Comparison of ENCODE assay signal across 15 cellular contexts in genomic region chr14:65878586-65878985, GRCh38.
DNase-seq lines count a peak whose midpoint lies in the region; ATAC-seq, FAIRE-seq and TF ChIP-seq lines count a peak whose summit lies in the region.
"Had no signal": no experiment of that assay in that cellular context is flagged by ENCODE, and none has a peak within 500 bp of the region (broad histone marks: within the 10 kb centered on the region; RNA-seq: fewer than 3 reads in every experiment).

No MANE protein-coding gene starts in this region.

- peak overlapping the region; percentile 27 for H3K27ac Mint-ChIP-seq in activated CD4-positive, alpha-beta T cell treated with anti-CD3 and anti-CD28 coated beads, Interleukin-2, amount 10 ng/mL, durations not matched to agents 24 days and 14 days
- H3K27ac Mint-ChIP-seq in T-cell: peak overlapping the region; percentile 17 to 77

- H3K9me3 Mint-ChIP-seq in activated CD4-positive, alpha-beta T cell treated with anti-CD3 and anti-CD28 coated beads, Interleukin-2, amount 10 ng/mL, durations not matched to agents 24 days and 14 days: peaks cover 25% of the 10 kb centered on the region
- peaks cover 0 to under 1% (median 0%) of the 10 kb centered on the region in 3 donors for H3K9me3 Mint-ChIP-seq in T-cell

- no peaks in the 10 kb centered on the region for H4K20me1 ChIP-seq in HepG2 (ENCODE audit: insufficient read depth, low read length)
- H4K20me1 ChIP-seq in keratinocyte (ENCODE audit: control insufficient read depth, extremely low read depth, insufficient read depth, low read length): no peaks in the 10 kb centered on the region
- H4K20me1 ChIP-seq: BLaER1 had no signal

- ATAC-seq in HepG2: no peak
- no peak for ATAC-seq in right lobe of liver
- no peak for ATAC-seq in T-cell (replicated peaks in 1 of 4)
- ATAC-seq in GM18519 (IDR thresholded peaks at IDR 0.05; ENCODE audit: low FRiP score, unreplicated experiment): no peak
- ATAC-seq in HG03108 (IDR thresholded peaks at IDR 0.05; ENCODE audit: unreplicated experiment): no peak
- ATAC-seq: GM12878 had no signal

- CTCF ChIA-PET in HepG2 (lab: Yijun Ruan, JAX; ENCODE audit: low intra/inter-chr PET ratio, low total read pairs): no interaction called here
- CTCF ChIA-PET in T-cell (lab: Charles Lee): interaction anchor here (0.5 to 1.6 kb wide), 4 partner anchors 9 to 436 kb away, joined by 3 to 4 read pairs (median 3); no protein-coding TSS in a partner anchor

- dilution Hi-C loops in keratinocyte (cut with MboI; ENCODE audit: extremely low pct_ligation_motif_present, low sequenced_read_pairs): no loop called here

- H3K4me3 ChIP-seq in HepG2 (replicated peaks in 1 of 3; ENCODE audit: insufficient read depth in 1 of 3, low read depth in 2 of 3, low read length in 3 of 3) (no peak overlapping the region), right lobe of liver (no peak overlapping the region), keratinocyte (ENCODE audit: control insufficient read depth in 2 of 3, extremely low read depth in 1 of 3, insufficient read depth in 2 of 3, low read depth in 1 of 3, low read length in 3 of 3) (no peak overlapping the region)
- H3K4me3 ChIP-seq: BLaER1, GM12878, HAP-1 had no signal

- BruUV-seq in HepG2 (replicated peaks; lab: Mats Ljungman, UMichigan): no TSS peak

- H3K4me2 ChIP-seq in HepG2 (ENCODE audit: low read depth, low read length) (no peak overlapping the region), keratinocyte (ENCODE audit: control insufficient read depth, extremely low read depth, insufficient read depth, low read depth, low read length) (no peak overlapping the region)
- H3K4me2 ChIP-seq: BLaER1 had no signal

- FAIRE-seq in HepG2 (lab: Jason Lieb, UNC) (no peak), keratinocyte (lab: Jason Lieb, UNC) (peak; percentile 43)
- FAIRE-seq: GM12878, H1 had no signal

- peaks cover 4% of the 10 kb centered on the region for H3K36me3 Mint-ChIP-seq in activated CD4-positive, alpha-beta T cell treated with anti-CD3 and anti-CD28 coated beads, Interleukin-2, amount 10 ng/mL, durations not matched to agents 24 days and 14 days (ENCODE audit: low read depth)
- no peaks in the 10 kb centered on the region for H3K36me3 Mint-ChIP-seq in T-cell

- intact Hi-C loops in activated CD4-positive, alpha-beta T cell treated with anti-CD3 and anti-CD28 coated beads, Interleukin-2, amount 10 ng/mL, durations not matched to agents 24 days and 14 days (cut with micrococcal nuclease): loop anchor here (5.0 kb wide), 1 partner anchor 49 kb away; no protein-coding TSS in a partner anchor
- intact Hi-C loops in HepG2 (cut with micrococcal nuclease; ENCODE audit: unreplicated experiment): no loop called here
- intact Hi-C loops in right lobe of liver (cut with DNase I): no loop called here

- H3K79me2 ChIP-seq in HepG2 (ENCODE audit: insufficient read depth, low read length) (no peaks in the 10 kb centered on the region), keratinocyte (ENCODE audit: control insufficient read depth, insufficient read depth, low read length) (no peaks in the 10 kb centered on the region)

- no peak for TF ChIP-seq EP300 in HepG2 (IDR thresholded peaks at IDR 0.05; ENCODE audit: low read depth in 2 of 2, low read length in 2 of 2)
- no peak for TF ChIP-seq EP300 in HepG2 (CRISPR knock-in tag; IDR thresholded peaks at IDR 0.05; ENCODE audit: borderline replicate concordance)

- H3K27me3 ChIP-seq in HepG2 (ENCODE audit: control insufficient read depth in 1 of 2, insufficient read depth in 2 of 2, low read length in 2 of 2): peaks cover 0 to 6% of the 10 kb centered on the region in 2 experiments; a peak in 1 of 5 replicates
- H3K27me3 ChIP-seq in right lobe of liver: no peaks in the 10 kb centered on the region
- no peaks in the 10 kb centered on the region for H3K27me3 ChIP-seq in keratinocyte (ENCODE audit: control insufficient read depth, extremely low read depth, insufficient read depth, low read length)
- H3K27me3 ChIP-seq: BLaER1 had no signal

- POLR2A ChIA-PET in HepG2 (lab: Yijun Ruan, JAX) (no interaction called here), T-cell (lab: Charles Lee) (interaction anchor here in 1 of 2 donors (1.3 kb wide), 1 partner anchor 32 kb away, joined by 3 read pairs; no protein-coding TSS in a partner anchor)

- peaks cover 5% of the 10 kb centered on the region; the same call in 1 of the 2 replicates for H3K9me3 ChIP-seq in HepG2 (ENCODE audit: low read length)
- H3K9me3 ChIP-seq in right lobe of liver: no peaks in the 10 kb centered on the region
- no peaks in the 10 kb centered on the region for H3K9me3 ChIP-seq in keratinocyte (ENCODE audit: control insufficient read depth, low read depth, low read length)
- H3K9me3 ChIP-seq: BLaER1, HAP-1 had no signal

- in situ Hi-C loops in HepG2 (cut with HindIII; ENCODE audit: extremely low pct_ligation_motif_present, low pct_unique_long_range_greater_than_20kb): no loop called here

- H3K36me3 ChIP-seq in HepG2 (replicated peaks in 1 of 2; ENCODE audit: control insufficient read depth in 1 of 2, insufficient read depth in 2 of 2, low read length in 2 of 2) (no peaks in the 10 kb centered on the region), right lobe of liver (no peaks in the 10 kb centered on the region), keratinocyte (ENCODE audit: control insufficient read depth in 2 of 2, extremely low read depth in 1 of 2, insufficient read depth in 2 of 2, low read length in 2 of 2) (no peaks in the 10 kb centered on the region)
- H3K36me3 ChIP-seq: BLaER1, HAP-1 had no signal

- under 1% methylated on average over 4 of the region's 4 CpGs for WGBS in HepG2 (ENCODE audit: low lambda C conversion rate)
- WGBS in right lobe of liver (ENCODE audit: insufficient coverage, low coverage, low lambda C conversion rate, missing lambda C conversion rate): 34% methylated on average over 4 of the region's 4 CpGs

- no peak for TF ChIP-seq RAD21 in HepG2 (CRISPR knock-in tag; IDR thresholded peaks at IDR 0.05)

- H3K27me3 Mint-ChIP-seq in activated CD4-positive, alpha-beta T cell treated with anti-CD3 and anti-CD28 coated beads, Interleukin-2, amount 10 ng/mL, durations not matched to agents 24 days and 14 days: no peaks in the 10 kb centered on the region
- H3K27me3 Mint-ChIP-seq in T-cell: no peaks in the 10 kb centered on the region

- no peaks in the 10 kb centered on the region for H3K9me1 ChIP-seq in keratinocyte (ENCODE audit: control insufficient read depth, extremely low read depth, insufficient read depth, low read length)

- H3K27ac ChIP-seq in HepG2 (ENCODE audit: extremely low read length, insufficient read depth, low read length) (no peak overlapping the region), right lobe of liver (no peak overlapping the region), keratinocyte (ENCODE audit: control insufficient read depth, insufficient read depth, low read length) (no peak overlapping the region)
- H3K27ac ChIP-seq: 22Rv1, BLaER1 had no signal

- H3K9ac ChIP-seq in HepG2 (ENCODE audit: insufficient read depth, low read depth, low read length) (no peak overlapping the region), keratinocyte (ENCODE audit: control insufficient read depth, extremely low read depth, insufficient read depth, low read length) (no peak overlapping the region)
- H3K9ac ChIP-seq: BLaER1 had no signal

- no peak for DNase-seq in activated CD4-positive, alpha-beta T cell treated with anti-CD3 and anti-CD28 coated beads, Interleukin-2, amount 10 ng/mL, durations not matched to agents 24 days and 14 days
- DNase-seq in activated CD4-positive, alpha-beta T cell treated with anti-CD3 and anti-CD28 coated beads for 4 hours: no peak
- no peak for DNase-seq in HepG2 (ENCODE audit: low spot score)
- no peak for DNase-seq in right lobe of liver
- no peak for DNase-seq in T-cell
- no peak for DNase-seq in keratinocyte (ENCODE audit: low read depth, low spot score)
- DNase-seq: AML-193, DMS 273 treated with DMSO at 0.1 percent for 48 hours had no signal

- TF ChIP-seq POLR2A in HepG2 (IDR thresholded peaks at IDR 0.05; ENCODE audit: insufficient read depth in 1 of 2, low read depth in 2 of 2, low read length in 2 of 2) (no peak), right lobe of liver (IDR thresholded peaks at IDR 0.05) (no peak)

- H3K4me1 ChIP-seq in HepG2 (ENCODE audit: insufficient read depth, low read length) (no peaks in the 10 kb centered on the region), right lobe of liver (no peaks in the 10 kb centered on the region), keratinocyte (ENCODE audit: control insufficient read depth, extremely low read depth, insufficient read depth, low read length) (peaks cover 4% of the 10 kb centered on the region)
- H3K4me1 ChIP-seq: BLaER1, HAP-1 had no signal

- no peak overlapping the region for H3K4me3 Mint-ChIP-seq in activated CD4-positive, alpha-beta T cell treated with anti-CD3 and anti-CD28 coated beads, Interleukin-2, amount 10 ng/mL, durations not matched to agents 24 days and 14 days
- no peak overlapping the region for H3K4me3 Mint-ChIP-seq in T-cell

- no peak for TF ChIP-seq CTCF in HepG2 (CRISPR knock-in tag; IDR thresholded peaks at IDR 0.05)
- no peak for TF ChIP-seq CTCF in right lobe of liver (IDR thresholded peaks at IDR 0.05)
- TF ChIP-seq CTCF in keratinocyte (optimal IDR thresholded peaks at IDR 0.05 in 1 of 3, IDR thresholded peaks at IDR 0.05 in 1 of 3, conservative IDR thresholded peaks at IDR 0.05 in 1 of 3; ENCODE audit: extremely low read depth in 1 of 3, insufficient read depth in 2 of 3, low read length in 3 of 3): no peak

- peaks cover 29% of the 10 kb centered on the region for H3K4me1 Mint-ChIP-seq in activated CD4-positive, alpha-beta T cell treated with anti-CD3 and anti-CD28 coated beads, Interleukin-2, amount 10 ng/mL, durations not matched to agents 24 days and 14 days
- H3K4me1 Mint-ChIP-seq in T-cell: peaks cover 27 to 31% (median 27%) of the 10 kb centered on the region in 3 donors

- H2AFZ ChIP-seq in HepG2 (ENCODE audit: low read length) (no peak overlapping the region), keratinocyte (ENCODE audit: control insufficient read depth, low read length) (no peak overlapping the region)

TF ChIP-seq in HepG2, 621 proteins besides CTCF, POLR2A, EP300 and RAD21 (continues in another document):
- TF ChIP-seq MTERF4 (CRISPR knock-in tag; IDR thresholded peaks at IDR 0.05) (no peak), RBFOX2 (IDR thresholded peaks at IDR 0.05; ENCODE audit: low read depth, low read length) (no peak), ZFP36 (IDR thresholded peaks at IDR 0.05; ENCODE audit: borderline replicate concordance, low read depth, low read length, partially characterized antibody) (no peak), ZNF569 (CRISPR knock-in tag; IDR thresholded peaks at IDR 0.05; ENCODE audit: borderline replicate concordance) (no peak), FOSL2 (CRISPR knock-in tag; IDR thresholded peaks at IDR 0.05) (no peak), TAF1 (CRISPR knock-in tag; IDR thresholded peaks at IDR 0.05) (no peak)
